1 cellular context compared by ENCODE assay signal in the genomic region with DNA sequence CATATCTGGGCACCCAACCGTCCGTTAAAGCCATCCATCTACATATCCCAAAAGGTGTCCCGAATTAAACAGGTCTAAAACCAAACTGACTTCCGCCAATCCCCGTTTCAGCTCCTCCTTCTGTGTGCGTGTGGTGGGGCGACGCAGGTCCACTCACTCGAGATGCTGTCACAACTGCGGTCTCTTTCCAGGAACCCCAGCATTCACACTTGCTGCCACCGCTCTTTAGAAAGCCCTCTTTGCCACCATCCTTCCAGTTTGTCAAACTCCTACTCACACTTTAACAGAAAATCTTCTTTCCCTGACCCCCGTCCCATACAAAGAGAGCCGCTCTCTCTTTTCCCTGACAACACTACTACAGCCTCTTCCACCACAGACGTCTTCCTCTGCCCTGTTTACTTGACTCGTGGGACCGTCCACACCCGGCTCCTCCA.
TF ChIP-seq lines count a peak whose summit lies in the region.

No MANE protein-coding gene starts in this region.

TF ChIP-seq in HepG2, 621 proteins besides CTCF, POLR2A, EP300 and RAD21:
- TF ChIP-seq ZFP90 (CRISPR knock-in tag; IDR thresholded peaks at IDR 0.05; ENCODE audit: borderline replicate concordance) (peak; percentile 8; the same call in 1 of the 2 replicates), RBM22 (optimal IDR thresholded peaks at IDR 0.05; ENCODE audit: low read length) (no peak), ZNF605 (CRISPR knock-in tag; IDR thresholded peaks at IDR 0.05) (0 out of 2 replicates have a peak, but pooled peaks have one; percentile 4), ZNF10 (CRISPR knock-in tag; IDR thresholded peaks at IDR 0.05; ENCODE audit: borderline replicate concordance, low read depth) (no peak), NPAS2 (CRISPR knock-in tag; IDR thresholded peaks at IDR 0.05; ENCODE audit: borderline replicate concordance) (0 out of 2 replicates have a peak, but pooled peaks have one; percentile 9)
- TF ChIP-seq, protein P1, sequence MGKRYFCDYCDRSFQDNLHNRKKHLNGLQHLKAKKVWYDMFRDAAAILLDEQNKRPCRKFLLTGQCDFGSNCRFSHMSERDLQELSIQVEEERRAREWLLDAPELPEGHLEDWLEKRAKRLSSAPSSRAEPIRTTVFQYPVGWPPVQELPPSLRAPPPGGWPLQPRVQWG (CRISPR knock-in tag; IDR thresholded peaks at IDR 0.05; ENCODE audit: borderline replicate concordance, low read depth): no peak
- TF ChIP-seq, protein P2, sequence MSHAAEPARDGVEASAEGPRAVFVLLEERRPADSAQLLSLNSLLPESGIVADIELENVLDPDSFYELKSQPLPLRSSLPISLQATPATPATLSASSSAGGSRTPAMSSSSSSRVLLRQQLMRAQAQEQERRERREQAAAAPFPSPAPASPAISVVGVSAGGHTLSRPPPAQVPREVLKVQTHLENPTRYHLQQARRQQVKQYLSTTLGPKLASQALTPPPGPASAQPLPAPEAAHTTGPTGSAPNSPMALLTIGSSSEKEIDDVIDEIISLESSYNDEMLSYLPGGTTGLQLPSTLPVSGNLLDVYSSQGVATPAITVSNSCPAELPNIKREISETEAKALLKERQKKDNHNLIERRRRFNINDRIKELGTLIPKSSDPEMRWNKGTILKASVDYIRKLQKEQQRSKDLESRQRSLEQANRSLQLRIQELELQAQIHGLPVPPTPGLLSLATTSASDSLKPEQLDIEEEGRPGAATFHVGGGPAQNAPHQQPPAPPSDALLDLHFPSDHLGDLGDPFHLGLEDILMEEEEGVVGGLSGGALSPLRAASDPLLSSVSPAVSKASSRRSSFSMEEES (CRISPR knock-in tag; IDR thresholded peaks at IDR 0.05): no peak
- TF ChIP-seq, protein P3, sequence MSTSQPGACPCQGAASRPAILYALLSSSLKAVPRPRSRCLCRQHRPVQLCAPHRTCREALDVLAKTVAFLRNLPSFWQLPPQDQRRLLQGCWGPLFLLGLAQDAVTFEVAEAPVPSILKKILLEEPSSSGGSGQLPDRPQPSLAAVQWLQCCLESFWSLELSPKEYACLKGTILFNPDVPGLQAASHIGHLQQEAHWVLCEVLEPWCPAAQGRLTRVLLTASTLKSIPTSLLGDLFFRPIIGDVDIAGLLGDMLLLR (CRISPR knock-in tag; IDR thresholded peaks at IDR 0.05): 0 out of 2 replicates have a peak, but pooled peaks have one; percentile 26
TF ChIP-seq in HepG2: peak in this region for 4.
